8 cellular contexts compared by ENCODE assay signal in the genomic region with DNA sequence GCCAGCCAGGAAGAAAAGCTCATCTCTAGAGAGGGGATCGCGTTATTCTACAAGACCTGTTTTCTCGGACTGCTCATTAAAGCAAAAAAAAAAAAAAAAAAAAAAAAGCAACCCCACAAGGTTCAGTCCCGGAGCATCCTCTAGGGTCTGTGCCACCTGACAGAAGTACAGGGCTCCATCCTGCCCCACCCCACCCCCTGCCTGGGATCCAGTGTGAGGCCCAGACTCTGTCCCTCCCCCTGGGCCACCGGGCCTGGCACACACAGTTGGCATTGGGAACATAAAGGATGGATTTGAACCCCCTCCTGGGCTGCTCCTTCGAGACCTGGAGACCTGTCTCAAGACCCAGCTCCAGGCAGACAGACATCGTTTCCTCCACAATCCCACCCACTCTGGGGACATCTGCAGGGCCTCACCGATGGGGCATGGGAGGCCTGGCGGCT. TPM values are rescaled to one million over a fixed set of nuclear protein-coding genes. Genes with fewer than 3 reads are reported as not detected.
A peak's percentile ranks its signal among the peaks of the same experiment; 100 is the strongest.
DNase-seq lines count a peak whose midpoint lies in the region; ATAC-seq, FAIRE-seq and TF ChIP-seq lines count a peak whose summit lies in the region.

No MANE protein-coding gene starts in this region.

- H3K36me3 Mint-ChIP-seq in CD8-positive, alpha-beta T cell: peaks cover 17% of the 10 kb centered on the region
- peaks cover 11% of the 10 kb centered on the region for H3K36me3 Mint-ChIP-seq in astrocyte (ENCODE audit: low read depth, unreplicated experiment)

- peaks cover 51% of the 10 kb centered on the region for H3K4me1 ChIP-seq in CD8-positive, alpha-beta T cell (ENCODE audit: insufficient read depth, low read length)
- peaks cover 29% of the 10 kb centered on the region for H3K4me1 ChIP-seq in HUES6 (ENCODE audit: control insufficient read depth, insufficient read depth, low read length)
- H3K4me1 ChIP-seq in astrocyte (ENCODE audit: insufficient read depth, low read length): peaks cover 8% of the 10 kb centered on the region
- H3K4me1 ChIP-seq in left lung: peaks cover 13 to 57% of the 10 kb centered on the region in 2 donors
- H3K4me1 ChIP-seq in thyroid gland: peaks cover 32 to 33% of the 10 kb centered on the region in 2 donors

- no peak for ATAC-seq in CD8-positive, alpha-beta T cell
- peak; percentile 4 for ATAC-seq in left lung
- no peak for ATAC-seq in GM21515 (IDR thresholded peaks at IDR 0.05; ENCODE audit: unreplicated experiment)

- no peaks in the 10 kb centered on the region for H4K20me1 ChIP-seq in astrocyte (ENCODE audit: insufficient read depth, low read length)

- H3K4me1 Mint-ChIP-seq in CD8-positive, alpha-beta T cell (ENCODE audit: low read depth): peaks cover 51% of the 10 kb centered on the region
- peaks cover 12% of the 10 kb centered on the region for H3K4me1 Mint-ChIP-seq in astrocyte (ENCODE audit: low read depth, unreplicated experiment)

- H3K9ac ChIP-seq in HUES6 (ENCODE audit: low read length): peak overlapping the region; percentile 72
- peak overlapping the region; percentile 88 for H3K9ac ChIP-seq in astrocyte (ENCODE audit: low read length)

- H3K4me3 ChIP-seq in CD8-positive, alpha-beta T cell (ENCODE audit: low read depth, low read length): peak overlapping the region; percentile 82
- H3K4me3 ChIP-seq in HUES6 (ENCODE audit: low read depth, low read length) (peak overlapping the region; percentile 84), astrocyte (ENCODE audit: insufficient read depth, low read depth, low read length) (peak overlapping the region; percentile 75), left lung (peak overlapping the region; percentile 83 to 92), thyroid gland (replicated peaks in 1 of 3) (peak overlapping the region in 2 of 3 donors; percentile 60 to 76)

- H3K27ac ChIP-seq in CD8-positive, alpha-beta T cell (ENCODE audit: low read depth, low read length): peak overlapping the region; percentile 71
- H3K27ac ChIP-seq in HUES6 (ENCODE audit: low read depth, low read length) (no peak overlapping the region), astrocyte (ENCODE audit: low read depth, low read length) (no peak overlapping the region), left lung (peak overlapping the region; percentile 48 to 97), thyroid gland (peak overlapping the region in 2 of 3 donors; percentile 71 to 95)

- POLR2A ChIA-PET in CD8-positive, alpha-beta T cell (lab: Charles Lee): interaction anchor here (1.0 to 3.2 kb wide), 5 partner anchors 8 to 31 kb away, joined by 4 to 28 read pairs (median 5); partner anchors contain the start of genes ALKBH4 and LRWD1

- no peaks in the 10 kb centered on the region for H3K36me3 ChIP-seq in CD8-positive, alpha-beta T cell (ENCODE audit: insufficient read depth, low read length)
- H3K36me3 ChIP-seq in HUES6 (ENCODE audit: control insufficient read depth, insufficient read depth, low read length) (peaks cover 9% of the 10 kb centered on the region), astrocyte (ENCODE audit: insufficient read depth, low read length) (no peaks in the 10 kb centered on the region), left lung (peaks cover 0 to 28% of the 10 kb centered on the region in 2 donors), thyroid gland (peaks cover 0 to 4% of the 10 kb centered on the region in 2 donors)

- no peak for TF ChIP-seq CTCF in CD8-positive, alpha-beta T cell (IDR thresholded peaks at IDR 0.05)
- no peak for TF ChIP-seq CTCF in astrocyte (IDR thresholded peaks at IDR 0.05; ENCODE audit: insufficient read depth, low read depth, low read length)
- no peak for TF ChIP-seq CTCF in left lung (IDR thresholded peaks at IDR 0.05)
- TF ChIP-seq CTCF in thyroid gland (IDR thresholded peaks at IDR 0.05): no peak

- intact Hi-C loops in CD8-positive, alpha-beta T cell (cut with DNase I, micrococcal nuclease): loop anchor here (1.0 to 5.0 kb wide), 5 partner anchors 9 to 617 kb away; partner anchors contain the start of genes CUX1 (in 1 of the 2) and PRKRIP1 (in 1 of the 2)
- intact Hi-C loops in left lung (cut with DNase I) (no loop called here), thyroid gland (cut with DNase I) (no loop called here)

- H3K27me3 ChIP-seq in CD8-positive, alpha-beta T cell (ENCODE audit: insufficient read depth, low read length): no peaks in the 10 kb centered on the region
- H3K27me3 ChIP-seq in HUES6 (ENCODE audit: control insufficient read depth, insufficient read depth, low read length) (no peaks in the 10 kb centered on the region), astrocyte (ENCODE audit: insufficient read depth, low read length) (no peaks in the 10 kb centered on the region), left lung (no peaks in the 10 kb centered on the region), thyroid gland (no peaks in the 10 kb centered on the region)

- peak overlapping the region; percentile 96 for H3K4me2 ChIP-seq in astrocyte (ENCODE audit: low read length)

- H3K79me2 ChIP-seq in astrocyte (ENCODE audit: insufficient read depth, low read length): peaks cover 22% of the 10 kb centered on the region

- no peak for TF ChIP-seq POLR2A in thyroid gland (IDR thresholded peaks at IDR 0.05)

- peak in 2 of 7 experiments; percentile 26 to 35 for DNase-seq in CD8-positive, alpha-beta T cell
- DNase-seq in astrocyte (ENCODE audit: low read depth) (no peak), left lung (no peak), thyroid gland (peak; percentile 20 to 39), NCI-H2107 treated with DMSO at 0.1 percent for 48 hours (lab: John Stamatoyannopoulos, UW; ENCODE audit: unreplicated experiment) (no peak), SW480 (ENCODE audit: low spot score) (no peak)

- H3K4me3 Mint-ChIP-seq in CD8-positive, alpha-beta T cell: peak overlapping the region; percentile 82
- peak overlapping the region; percentile 89 for H3K4me3 Mint-ChIP-seq in astrocyte (ENCODE audit: unreplicated experiment)

- H3K9me3 ChIP-seq in CD8-positive, alpha-beta T cell (ENCODE audit: low read length): no peaks in the 10 kb centered on the region
- H3K9me3 ChIP-seq in HUES6 (ENCODE audit: control insufficient read depth, insufficient read depth, low read depth, low read length): no peaks in the 10 kb centered on the region
- H3K9me3 ChIP-seq in astrocyte (ENCODE audit: insufficient read depth, low read depth, low read length): no peaks in the 10 kb centered on the region
- no peaks in the 10 kb centered on the region for H3K9me3 ChIP-seq in left lung
- no peaks in the 10 kb centered on the region for H3K9me3 ChIP-seq in thyroid gland

- no peaks in the 10 kb centered on the region for H3K27me3 Mint-ChIP-seq in CD8-positive, alpha-beta T cell (ENCODE audit: low read depth)
- no peaks in the 10 kb centered on the region for H3K27me3 Mint-ChIP-seq in astrocyte (ENCODE audit: low read depth, unreplicated experiment)

- CTCF ChIA-PET in CD8-positive, alpha-beta T cell (lab: Charles Lee): interaction anchor here (1.6 to 2.0 kb wide), 4 partner anchors 16 to 29 kb away, joined by 3 to 8 read pairs (median 6); no protein-coding TSS in a partner anchor

- peak overlapping the region; percentile 84 for H3K27ac Mint-ChIP-seq in CD8-positive, alpha-beta T cell
- peak overlapping the region; percentile 84 for H3K27ac Mint-ChIP-seq in astrocyte (ENCODE audit: unreplicated experiment)

- H3K9me3 Mint-ChIP-seq in CD8-positive, alpha-beta T cell: no peaks in the 10 kb centered on the region
- H3K9me3 Mint-ChIP-seq in astrocyte (ENCODE audit: unreplicated experiment): no peaks in the 10 kb centered on the region

- WGBS in thyroid gland, 2 donors: 26 to 27% methylated on average over 7 to 9 of the region's 9 CpGs

- FAIRE-seq in astrocyte (lab: Jason Lieb, UNC): no peak

- H2AFZ ChIP-seq in astrocyte (ENCODE audit: low read depth, low read length): peak overlapping the region; percentile 66

RNA-seq across cellular contexts. Expression of gene ORAI2, which starts 0.7 kb away (rescaled TPM):
- total RNA-seq in CD8-positive, alpha-beta T cell: 10 to 100 TPM; 20.4 to 25.5 TPM
- total RNA-seq in astrocyte (57.6 and 64.4 TPM in 2 replicates), left lung (10 to 100 TPM; 22.3 to 38.2 TPM), thyroid gland (100 to 1,000 TPM in 2 of 4 donors, 10 to 100 TPM in 2; 41.8 to 133 (median 81.4) TPM)

RNA-seq across cellular contexts. Expression of gene ALKBH4, which starts 30.6 kb away (rescaled TPM):
- total RNA-seq in CD8-positive, alpha-beta T cell: 1 to 10 TPM; 4.4 to 5.2 TPM
- total RNA-seq in astrocyte (8.7 and 12.4 TPM in 2 replicates), left lung (1 to 10 TPM; 8.6 to 9.5 TPM), thyroid gland (10 to 100 TPM; 16.9 to 42.2 (median 28.6) TPM)

RNA-seq across cellular contexts. Expression of gene LRWD1, which starts 30.7 kb away (rescaled TPM):
- total RNA-seq in CD8-positive, alpha-beta T cell: 10 to 100 TPM; 14.9 to 19.1 TPM
- total RNA-seq in astrocyte (26.2 and 28.5 TPM in 2 replicates), left lung (10 to 100 TPM; 12.9 to 16.6 TPM), thyroid gland (10 to 100 TPM; 11.4 to 23.5 (median 16.4) TPM)

RNA-seq across cellular contexts. Expression of gene PRKRIP1, which starts 37.9 kb away (rescaled TPM):
- 10 to 100 TPM; 51.1 to 57.2 TPM for total RNA-seq in CD8-positive, alpha-beta T cell
- total RNA-seq in astrocyte (35.1 and 37.3 TPM in 2 replicates), left lung (10 to 100 TPM; 17.1 to 18.8 TPM), thyroid gland (10 to 100 TPM; 31.8 to 43.7 (median 37.7) TPM)

RNA-seq across cellular contexts. Expression of gene POLR2J, which starts 44.7 kb away (rescaled TPM):
- total RNA-seq in CD8-positive, alpha-beta T cell: 10 to 100 TPM; 37.4 to 42.9 TPM
- total RNA-seq in astrocyte (36.9 and 41.4 TPM in 2 replicates), left lung (10 to 100 TPM; 30.5 to 39.0 TPM), thyroid gland (10 to 100 TPM in 3 of 4 donors, 1 to 10 TPM in 1; 6.9 to 31.5 (median 20.8) TPM)

Comparison
In these comparisons a context has a peak if more than half of its experiments do, and no peak if none do; other contexts are left out.
1. DNase-seq: peak in thyroid gland (2 of 2); none in astrocyte (single experiment), left lung (0 of 2), NCI-H2107 treated with DMSO at 0.1 percent for 48 hours (single experiment) and SW480 (single experiment).
2. H3K27ac ChIP-seq: peak in CD8-positive, alpha-beta T cell (single experiment), left lung (2 of 2) and thyroid gland (2 of 3); none in HUES6 (single experiment) and astrocyte (single experiment).
3. intact Hi-C loops: an anchor here in CD8-positive, alpha-beta T cell (1.0 to 5.0 kb wide); none called in left lung and thyroid gland.
4. Peak in every context shown above with its lines, with median percentiles within 50 percentile points of each other: H3K4me3 ChIP-seq.